In the genomic region with DNA sequence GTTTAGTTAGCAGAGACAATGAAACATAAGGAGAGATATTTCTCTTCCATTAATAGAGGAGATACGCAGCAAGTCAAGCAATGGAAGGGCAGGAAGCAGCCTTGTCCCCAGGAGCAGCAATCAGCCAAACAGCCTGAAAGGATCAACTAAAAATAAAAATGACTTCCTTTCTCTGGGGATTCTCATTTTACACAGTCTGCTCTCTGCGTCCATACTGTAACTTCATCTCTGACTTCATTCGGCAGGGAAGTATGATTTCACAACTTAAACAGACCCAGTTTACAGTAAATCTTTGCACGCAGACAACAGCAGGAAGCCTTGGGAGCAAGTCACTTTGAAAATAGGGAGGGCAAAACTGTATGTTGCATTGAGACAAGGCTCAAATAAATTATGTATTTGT, we compare ENCODE assay signal across 22 cellular contexts.
DNase-seq lines count a peak whose midpoint lies in the region; ATAC-seq, FAIRE-seq and TF ChIP-seq lines count a peak whose summit lies in the region.
"Had no signal": no experiment of that assay in that cellular context is flagged by ENCODE, and none has a peak within 500 bp of the region (broad histone marks: within the 10 kb centered on the region; RNA-seq: fewer than 3 reads in every experiment).

No MANE protein-coding gene starts in this region.

- H3K4me1 Mint-ChIP-seq in nephron = peaks cover 27% of the 10 kb centered on the region
- no peaks in the 10 kb centered on the region for H3K4me1 Mint-ChIP-seq in activated T-helper 17 cell treated with anti-CD3 and anti-CD28 coated beads, Interleukin-2, amount 50 U/mL, for 72 hours
- peaks cover 5% of the 10 kb centered on the region for H3K4me1 Mint-ChIP-seq in CD14-positive monocyte
- H3K4me1 Mint-ChIP-seq: activated CD4-positive, alpha-beta memory T cell treated with anti-CD3 and anti-CD28 coated beads, Interleukin-2, amount 10 ng/mL, durations not matched to agents 7 days and 5 days; activated naive CD8-positive, alpha-beta T cell treated with anti-CD3 and anti-CD28 coated beads for 36 hours had no signal

- dilution Hi-C loops in endothelial cell of umbilical vein (cut with MboI; ENCODE audit: extremely low pct_ligation_motif_present, low sequenced_read_pairs) = no loop called here

- H2AFZ ChIP-seq in endothelial cell of umbilical vein (ENCODE audit: low read depth, low read length) = peak overlapping the region; percentile 71

- peak; percentile 52 for FAIRE-seq in endothelial cell of umbilical vein (lab: Jason Lieb, UNC)

- DNase-seq in GDM1 (lab: John Stamatoyannopoulos, UW) = peak; percentile 30
- DNase-seq in NOMO-1 (lab: John Stamatoyannopoulos, UW; ENCODE audit: unreplicated experiment in 2 of 2) = peak; percentile 50 to 79
- DNase-seq in endothelial cell of umbilical vein (ENCODE audit: low read depth, low spot score) = peak; percentile 65
- no peak for DNase-seq in caudate nucleus (lab: John Stamatoyannopoulos, UW)
- no peak for DNase-seq in globus pallidus (ENCODE audit: low spot score)
- no peak for DNase-seq in CD14-positive monocyte (ENCODE audit: low spot score)
- DNase-seq: activated CD4-positive, alpha-beta memory T cell treated with anti-CD3 and anti-CD28 coated beads, Interleukin-2, amount 10 ng/mL, durations not matched to agents 7 days and 5 days; activated naive CD8-positive, alpha-beta T cell treated with anti-CD3 and anti-CD28 coated beads for 36 hours; activated T-cell treated with anti-CD3 and anti-CD28 coated beads, Interleukin-2, amount 50 U/mL, for 48 hours; Caco-2; central memory CD4-positive, alpha-beta T cell; effector CD8-positive, alpha-beta T cell; hypothalamus; NCI-H2029; NCI-H526 treated with DMSO at 0.1 percent for 48 hours; Peyer's patch; T-helper 1 cell; testis had no signal

- no peaks in the 10 kb centered on the region for H3K79me2 ChIP-seq in endothelial cell of umbilical vein (ENCODE audit: control insufficient read depth, insufficient read depth, low read length)

- H3K4me3 Mint-ChIP-seq in nephron (peak overlapping the region in 1 of 3 experiments; percentile 33), CD14-positive monocyte (no peak overlapping the region)
- H3K4me3 Mint-ChIP-seq in activated T-helper 17 cell treated with anti-CD3 and anti-CD28 coated beads, Interleukin-2, amount 50 U/mL, for 72 hours = no peak overlapping the region
- H3K4me3 Mint-ChIP-seq: activated CD4-positive, alpha-beta memory T cell treated with anti-CD3 and anti-CD28 coated beads, Interleukin-2, amount 10 ng/mL, durations not matched to agents 7 days and 5 days; activated naive CD8-positive, alpha-beta T cell treated with anti-CD3 and anti-CD28 coated beads for 36 hours had no signal

- intact Hi-C loops in endothelial cell of umbilical vein (cut with micrococcal nuclease) (no loop called here), CD14-positive monocyte (cut with micrococcal nuclease) (no loop called here)

- H4K20me1 ChIP-seq in endothelial cell of umbilical vein (replicated peaks; ENCODE audit: control insufficient read depth, extremely low read depth, insufficient read depth, low read length) = no peaks in the 10 kb centered on the region

- no peak for ATAC-seq in activated T-helper 17 cell treated with anti-CD3 and anti-CD28 coated beads, Interleukin-2, amount 50 U/mL, for 72 hours (replicated peaks)

- TF ChIP-seq CTCF in endothelial cell of umbilical vein (IDR thresholded peaks at IDR 0.05; ENCODE audit: extremely low read depth in 1 of 2, insufficient read depth in 1 of 2, low read depth in 1 of 2, low read length in 2 of 2) = no peak
- TF ChIP-seq CTCF in nephron (IDR thresholded peaks at IDR 0.05; ENCODE audit: unreplicated experiment in 3 of 3) = no peak
- no peak for TF ChIP-seq CTCF in CD14-positive monocyte (IDR thresholded peaks at IDR 0.05)

- no peaks in the 10 kb centered on the region for H3K27me3 ChIP-seq in endothelial cell of umbilical vein (ENCODE audit: control insufficient read depth in 2 of 2, insufficient read depth in 2 of 2, low read length in 2 of 2)
- H3K27me3 ChIP-seq: Peyer's patch, testis had no signal

- CTCF ChIA-PET in endothelial cell of umbilical vein (lab: Charles Lee) = no interaction called here

- H3K9me1 ChIP-seq in endothelial cell of umbilical vein (replicated peaks; ENCODE audit: control insufficient read depth, extremely low read depth, insufficient read depth, low read length) = no peaks in the 10 kb centered on the region

- H3K27ac ChIP-seq in endothelial cell of umbilical vein (ENCODE audit: insufficient read depth, low read depth, low read length) (peak overlapping the region; percentile 45), caudate nucleus (ENCODE audit: low read depth, low read length) (no peak overlapping the region)
- H3K27ac ChIP-seq: Peyer's patch, testis, VCaP had no signal

- no peaks in the 10 kb centered on the region for H3K9me3 Mint-ChIP-seq in nephron
- H3K9me3 Mint-ChIP-seq in activated T-helper 17 cell treated with anti-CD3 and anti-CD28 coated beads, Interleukin-2, amount 50 U/mL, for 72 hours = no peaks in the 10 kb centered on the region
- peaks cover 0 to 6% (median 0%) of the 10 kb centered on the region in 7 donors for H3K9me3 Mint-ChIP-seq in CD14-positive monocyte
- H3K9me3 Mint-ChIP-seq: activated CD4-positive, alpha-beta memory T cell treated with anti-CD3 and anti-CD28 coated beads, Interleukin-2, amount 10 ng/mL, durations not matched to agents 7 days and 5 days; activated naive CD8-positive, alpha-beta T cell treated with anti-CD3 and anti-CD28 coated beads for 36 hours had no signal

- H3K4me2 ChIP-seq in endothelial cell of umbilical vein (ENCODE audit: insufficient read depth, low read length) = peak overlapping the region; percentile 8

- H3K36me3 Mint-ChIP-seq in nephron (ENCODE audit: low read depth) (no peaks in the 10 kb centered on the region), CD14-positive monocyte (no peaks in the 10 kb centered on the region)
- no peaks in the 10 kb centered on the region for H3K36me3 Mint-ChIP-seq in activated T-helper 17 cell treated with anti-CD3 and anti-CD28 coated beads, Interleukin-2, amount 50 U/mL, for 72 hours (ENCODE audit: low read depth)
- H3K36me3 Mint-ChIP-seq: activated naive CD8-positive, alpha-beta T cell treated with anti-CD3 and anti-CD28 coated beads for 36 hours had no signal

- H3K4me3 ChIP-seq in endothelial cell of umbilical vein (replicated peaks in 1 of 3; ENCODE audit: insufficient read depth in 1 of 3, low read depth in 1 of 3, low read length in 3 of 3) = no peak overlapping the region
- H3K4me3 ChIP-seq: Peyer's patch, skin epidermis, testis had no signal

- BruUV-seq in endothelial cell of umbilical vein (replicated peaks; lab: Mats Ljungman, UMichigan) = no TSS peak

- peak overlapping the region; percentile 26 for H3K9ac ChIP-seq in endothelial cell of umbilical vein (replicated peaks; ENCODE audit: extremely low read depth, insufficient read depth, low read length)

- H3K27me3 Mint-ChIP-seq in nephron (ENCODE audit: low read depth) (no peaks in the 10 kb centered on the region), CD14-positive monocyte (ENCODE audit: low read depth in 3 of 3) (no peaks in the 10 kb centered on the region)
- peaks cover 11% of the 10 kb centered on the region for H3K27me3 Mint-ChIP-seq in activated T-helper 17 cell treated with anti-CD3 and anti-CD28 coated beads, Interleukin-2, amount 50 U/mL, for 72 hours

- peaks cover 21% of the 10 kb centered on the region for H3K4me1 ChIP-seq in endothelial cell of umbilical vein (ENCODE audit: control insufficient read depth, extremely low read depth, insufficient read depth, low read length)
- H3K4me1 ChIP-seq: Caco-2, Peyer's patch, testis had no signal

- H3K27ac Mint-ChIP-seq in nephron (peak overlapping the region; percentile 26 to 87 (median 80)), CD14-positive monocyte (no peak overlapping the region)
- H3K27ac Mint-ChIP-seq in activated T-helper 17 cell treated with anti-CD3 and anti-CD28 coated beads, Interleukin-2, amount 50 U/mL, for 72 hours = no peak overlapping the region
- H3K27ac Mint-ChIP-seq: activated CD4-positive, alpha-beta memory T cell treated with anti-CD3 and anti-CD28 coated beads, Interleukin-2, amount 10 ng/mL, durations not matched to agents 7 days and 5 days; activated naive CD8-positive, alpha-beta T cell treated with anti-CD3 and anti-CD28 coated beads for 36 hours had no signal

- POLR2A ChIA-PET in endothelial cell of umbilical vein (lab: Charles Lee) = no interaction called here

- H3K36me3 ChIP-seq in endothelial cell of umbilical vein (ENCODE audit: control insufficient read depth in 2 of 2, extremely low read depth in 1 of 2, insufficient read depth in 2 of 2, low read length in 2 of 2) = no peaks in the 10 kb centered on the region
- H3K36me3 ChIP-seq: Peyer's patch had no signal

- no peaks in the 10 kb centered on the region for H3K9me3 ChIP-seq in endothelial cell of umbilical vein (replicated peaks; ENCODE audit: control insufficient read depth, insufficient read depth, low read length)
- H3K9me3 ChIP-seq: Caco-2, Peyer's patch, testis had no signal

- TF ChIP-seq POLR2A in endothelial cell of umbilical vein (IDR thresholded peaks at IDR 0.05; ENCODE audit: low read depth, low read length) = no peak

TF ChIP-seq in endothelial cell of umbilical vein, 7 proteins besides CTCF, POLR2A, EP300 and RAD21:
- TF ChIP-seq MYC (IDR thresholded peaks at IDR 0.05; ENCODE audit: low read depth, low read length) = no peak
TF ChIP-seq in endothelial cell of umbilical vein: peak in this region for 0.

Comparison
In these comparisons a context has a peak if more than half of its experiments do, and no peak if none do; other contexts are left out.
1. DNase-seq: peak in GDM1 (single experiment), NOMO-1 (2 of 2) and endothelial cell of umbilical vein (single experiment); none in caudate nucleus (0 of 61), globus pallidus (single experiment) and CD14-positive monocyte (single experiment).
2. H3K27ac Mint-ChIP-seq: peak in nephron (3 of 3); none in activated T-helper 17 cell treated with anti-CD3 and anti-CD28 coated beads, Interleukin-2, amount 50 U/mL, for 72 hours (single experiment) and CD14-positive monocyte (0 of 7).